Comparison of ENCODE assay signal across 8 cellular contexts in genomic region chr6:10954590-10955010, GRCh38.
DNase-seq lines count a peak whose midpoint lies in the region; ATAC-seq, FAIRE-seq and TF ChIP-seq lines count a peak whose summit lies in the region.

No MANE protein-coding gene starts in this region.

- peaks cover 0 to 2% (median 0%) of the 10 kb centered on the region in 3 donors for H3K4me1 Mint-ChIP-seq in naive B cell
- H3K4me1 Mint-ChIP-seq in stimulated activated effector memory CD8-positive, alpha-beta T cell treated with anti-CD3 and anti-CD28 coated beads, Interleukin-12 subunit alpha, Interleukin-12 subunit beta, amount 100 ng/mL, for 72 hours = peaks cover 6% of the 10 kb centered on the region

- H3K27me3 Mint-ChIP-seq in naive B cell = peaks cover 4 to 19% (median 15%) of the 10 kb centered on the region in 3 donors

- H3K36me3 Mint-ChIP-seq in naive B cell = no peaks in the 10 kb centered on the region
- no peaks in the 10 kb centered on the region for H3K36me3 Mint-ChIP-seq in stimulated activated effector memory CD8-positive, alpha-beta T cell treated with anti-CD3 and anti-CD28 coated beads, Interleukin-12 subunit alpha, Interleukin-12 subunit beta, amount 100 ng/mL, for 72 hours

- no peaks in the 10 kb centered on the region for H3K9me3 Mint-ChIP-seq in naive B cell
- peaks cover 4% of the 10 kb centered on the region for H3K9me3 Mint-ChIP-seq in stimulated activated effector memory CD8-positive, alpha-beta T cell treated with anti-CD3 and anti-CD28 coated beads, Interleukin-12 subunit alpha, Interleukin-12 subunit beta, amount 100 ng/mL, for 72 hours

- no peak overlapping the region for H3K4me3 ChIP-seq in AG10803 (ENCODE audit: low read length)
- no peak overlapping the region for H3K4me3 ChIP-seq in endothelial cell of umbilical vein (replicated peaks in 1 of 3; ENCODE audit: insufficient read depth in 1 of 3, low read depth in 1 of 3, low read length in 3 of 3)

- H3K9ac ChIP-seq in endothelial cell of umbilical vein (replicated peaks; ENCODE audit: extremely low read depth, insufficient read depth, low read length) = no peak overlapping the region

- no peaks in the 10 kb centered on the region for H3K36me3 ChIP-seq in endothelial cell of umbilical vein (ENCODE audit: control insufficient read depth in 2 of 2, extremely low read depth in 1 of 2, insufficient read depth in 2 of 2, low read length in 2 of 2)

- peak overlapping the region; percentile 62 for H2AFZ ChIP-seq in endothelial cell of umbilical vein (ENCODE audit: low read depth, low read length)

- no peak for TF ChIP-seq POLR2A in endothelial cell of umbilical vein (IDR thresholded peaks at IDR 0.05; ENCODE audit: low read depth, low read length)

- H3K4me3 Mint-ChIP-seq in naive B cell = no peak overlapping the region
- no peak overlapping the region for H3K4me3 Mint-ChIP-seq in stimulated activated effector memory CD8-positive, alpha-beta T cell treated with anti-CD3 and anti-CD28 coated beads, Interleukin-12 subunit alpha, Interleukin-12 subunit beta, amount 100 ng/mL, for 72 hours

- intact Hi-C loops in endothelial cell of umbilical vein (cut with micrococcal nuclease) = loop anchor here (1.0 kb wide), 4 partner anchors 115 to 621 kb away; no protein-coding TSS in a partner anchor

- CTCF ChIA-PET in endothelial cell of umbilical vein (lab: Charles Lee) = interaction anchor here (0.6 to 2.7 kb wide), 54 partner anchors 10 to 701 kb away, joined by 3 to 201 read pairs (median 4); partner anchors contain the start of genes NEDD9 and SMIM13

- POLR2A ChIA-PET in endothelial cell of umbilical vein (lab: Charles Lee) = interaction anchor here (0.5 kb wide), 1 partner anchor 435 kb away, joined by 5 read pairs; no protein-coding TSS in a partner anchor

- TF ChIP-seq CTCF in AG10803 (conservative IDR thresholded peaks at IDR 0.05; ENCODE audit: low read length) = peak; percentile 89
- TF ChIP-seq CTCF in endothelial cell of umbilical vein (IDR thresholded peaks at IDR 0.05; ENCODE audit: extremely low read depth in 1 of 2, insufficient read depth in 1 of 2, low read depth in 1 of 2, low read length in 2 of 2) = peak; percentile 91 to 96

- no peak overlapping the region for H3K27ac Mint-ChIP-seq in naive B cell
- no peak overlapping the region for H3K27ac Mint-ChIP-seq in stimulated activated effector memory CD8-positive, alpha-beta T cell treated with anti-CD3 and anti-CD28 coated beads, Interleukin-12 subunit alpha, Interleukin-12 subunit beta, amount 100 ng/mL, for 72 hours

- DNase-seq in AG10803 (ENCODE audit: low read depth) (peak; percentile 71), NCI-H82 treated with DMSO at 0.1 percent for 48 hours (lab: John Stamatoyannopoulos, UW; ENCODE audit: unreplicated experiment) (peak; percentile 61), endothelial cell of umbilical vein (ENCODE audit: low read depth, low spot score) (peak; percentile 73), naive B cell (peak; percentile 44)
- DNase-seq in activated CD8-positive, alpha-beta memory T cell treated with anti-CD3 and anti-CD28 coated beads for 24 hours = peak; percentile 82
- peak; percentile 67 to 85 for DNase-seq in stimulated activated effector memory CD8-positive, alpha-beta T cell treated with anti-CD3 and anti-CD28 coated beads, Interleukin-12 subunit alpha, Interleukin-12 subunit beta, amount 100 ng/mL, for 72 hours (ENCODE audit: low spot score in 2 of 2)

- peak; percentile 92 for FAIRE-seq in endothelial cell of umbilical vein (lab: Jason Lieb, UNC)

- no peak overlapping the region for H3K27ac ChIP-seq in endothelial cell of umbilical vein (ENCODE audit: insufficient read depth, low read depth, low read length)

- H4K20me1 ChIP-seq in endothelial cell of umbilical vein (replicated peaks; ENCODE audit: control insufficient read depth, extremely low read depth, insufficient read depth, low read length) = no peaks in the 10 kb centered on the region

- dilution Hi-C loops in endothelial cell of umbilical vein (cut with MboI; ENCODE audit: extremely low pct_ligation_motif_present, low sequenced_read_pairs) = no loop called here

- H3K4me2 ChIP-seq in endothelial cell of umbilical vein (ENCODE audit: insufficient read depth, low read length) = no peak overlapping the region

- peaks cover 0 to 2% of the 10 kb centered on the region in 2 experiments for H3K27me3 ChIP-seq in endothelial cell of umbilical vein (ENCODE audit: control insufficient read depth in 2 of 2, insufficient read depth in 2 of 2, low read length in 2 of 2)

- no TSS peak for BruUV-seq in endothelial cell of umbilical vein (replicated peaks; lab: Mats Ljungman, UMichigan)

- no peaks in the 10 kb centered on the region for H3K9me1 ChIP-seq in endothelial cell of umbilical vein (replicated peaks; ENCODE audit: control insufficient read depth, extremely low read depth, insufficient read depth, low read length)

- ATAC-seq in GM19023 (IDR thresholded peaks at IDR 0.05; ENCODE audit: unreplicated experiment) = peak; percentile 92
- peak; percentile 94 for ATAC-seq in HG03342 (IDR thresholded peaks at IDR 0.05; ENCODE audit: unreplicated experiment)
- ATAC-seq in naive B cell (ENCODE audit: low read depth in 2 of 2) = peak; percentile 65 to 72
- ATAC-seq in stimulated activated effector memory CD8-positive, alpha-beta T cell treated with anti-CD3 and anti-CD28 coated beads, Interleukin-12 subunit alpha, Interleukin-12 subunit beta, amount 100 ng/mL, for 72 hours = peak; percentile 80

- H3K79me2 ChIP-seq in endothelial cell of umbilical vein (ENCODE audit: control insufficient read depth, insufficient read depth, low read length) = no peaks in the 10 kb centered on the region

- no peaks in the 10 kb centered on the region for H3K9me3 ChIP-seq in endothelial cell of umbilical vein (replicated peaks; ENCODE audit: control insufficient read depth, insufficient read depth, low read length)

- H3K4me1 ChIP-seq in endothelial cell of umbilical vein (ENCODE audit: control insufficient read depth, extremely low read depth, insufficient read depth, low read length) = no peaks in the 10 kb centered on the region

TF ChIP-seq in endothelial cell of umbilical vein, 7 proteins besides CTCF, POLR2A, EP300 and RAD21:
- TF ChIP-seq EZH2 (IDR thresholded peaks at IDR 0.05; ENCODE audit: borderline replicate concordance, low read depth, low read length, severe bottlenecking) (no peak), JUN (IDR thresholded peaks at IDR 0.05; ENCODE audit: borderline replicate concordance, insufficient read depth, insufficient read length, low read depth) (no peak), MYC (IDR thresholded peaks at IDR 0.05; ENCODE audit: low read depth, low read length) (no peak), GATA2 (IDR thresholded peaks at IDR 0.05; ENCODE audit: insufficient read depth, insufficient read length, low read depth, low read length) (no peak), FOS (IDR thresholded peaks at IDR 0.05; ENCODE audit: borderline replicate concordance, insufficient read depth, low read length) (no peak), POLR2AphosphoS5 (IDR thresholded peaks at IDR 0.05; ENCODE audit: insufficient read depth, low read depth, low read length) (no peak)
- TF ChIP-seq, protein P1, sequence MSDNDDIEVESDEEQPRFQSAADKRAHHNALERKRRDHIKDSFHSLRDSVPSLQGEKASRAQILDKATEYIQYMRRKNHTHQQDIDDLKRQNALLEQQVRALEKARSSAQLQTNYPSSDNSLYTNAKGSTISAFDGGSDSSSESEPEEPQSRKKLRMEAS (IDR thresholded peaks at IDR 0.05; ENCODE audit: insufficient read depth, insufficient read length) = no peak
